Comparison of ENCODE assay signal across 11 cellular contexts in the genomic region with DNA sequence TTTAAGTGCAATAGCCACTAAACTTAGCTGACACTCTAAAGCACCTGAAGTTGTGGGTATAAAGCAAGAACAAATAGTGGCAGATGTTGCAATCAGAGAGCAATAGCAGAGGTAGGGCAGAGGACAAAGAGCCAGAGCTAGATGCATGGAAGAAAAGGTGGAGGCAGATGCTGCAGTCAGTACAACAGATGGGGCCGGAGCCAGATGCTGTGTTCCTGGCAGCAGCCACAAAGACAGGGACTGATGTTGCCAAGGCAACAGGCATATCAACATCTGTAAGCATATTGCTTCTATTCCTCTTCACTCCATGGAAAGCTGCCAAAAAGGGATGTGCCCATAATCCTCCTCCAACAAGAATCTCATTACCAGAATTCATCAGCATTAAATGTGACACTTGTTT.
A peak's percentile ranks its signal among the peaks of the same experiment; 100 is the strongest.
DNase-seq lines count a peak whose midpoint lies in the region; ATAC-seq and TF ChIP-seq lines count a peak whose summit lies in the region.
"Had no signal": no experiment of that assay in that cellular context is flagged by ENCODE, and none has a peak within 500 bp of the region (broad histone marks: within the 10 kb centered on the region; RNA-seq: fewer than 3 reads in every experiment).

No MANE protein-coding gene starts in this region.

- no peak for ATAC-seq in activated CD8-positive, alpha-beta memory T cell treated with anti-CD3 and anti-CD28 coated beads, Interleukin-2, amount 10 ng/mL, durations not matched to agents 7 days and 5 days

- CTCF ChIA-PET in activated CD8-positive, alpha-beta memory T cell treated with anti-CD3 and anti-CD28 coated beads, Interleukin-2, amount 10 ng/mL, durations not matched to agents 7 days and 5 days (lab: Charles Lee) = no interaction called here

- H3K27ac Mint-ChIP-seq in glutamatergic neuron (ENCODE audit: unreplicated experiment) = peak overlapping the region; percentile 95
- no peak overlapping the region for H3K27ac Mint-ChIP-seq in activated CD8-positive, alpha-beta memory T cell treated with anti-CD3 and anti-CD28 coated beads, Interleukin-2, amount 10 ng/mL, durations not matched to agents 7 days and 5 days

- no peaks in the 10 kb centered on the region for H3K36me3 Mint-ChIP-seq in glutamatergic neuron (ENCODE audit: unreplicated experiment)
- H3K36me3 Mint-ChIP-seq in activated CD8-positive, alpha-beta memory T cell treated with anti-CD3 and anti-CD28 coated beads, Interleukin-2, amount 10 ng/mL, durations not matched to agents 7 days and 5 days = no peaks in the 10 kb centered on the region

- peaks cover 11% of the 10 kb centered on the region for H3K9me3 Mint-ChIP-seq in glutamatergic neuron (ENCODE audit: unreplicated experiment)
- no peaks in the 10 kb centered on the region for H3K9me3 Mint-ChIP-seq in activated CD8-positive, alpha-beta memory T cell treated with anti-CD3 and anti-CD28 coated beads, Interleukin-2, amount 10 ng/mL, durations not matched to agents 7 days and 5 days (ENCODE audit: low read depth)

- H3K27me3 Mint-ChIP-seq in glutamatergic neuron (ENCODE audit: unreplicated experiment) = peaks cover 7% of the 10 kb centered on the region
- no peaks in the 10 kb centered on the region for H3K27me3 Mint-ChIP-seq in activated CD8-positive, alpha-beta memory T cell treated with anti-CD3 and anti-CD28 coated beads, Interleukin-2, amount 10 ng/mL, durations not matched to agents 7 days and 5 days

- H3K4me1 Mint-ChIP-seq in glutamatergic neuron (ENCODE audit: low read depth, unreplicated experiment) = peaks cover 42% of the 10 kb centered on the region
- no peaks in the 10 kb centered on the region for H3K4me1 Mint-ChIP-seq in activated CD8-positive, alpha-beta memory T cell treated with anti-CD3 and anti-CD28 coated beads, Interleukin-2, amount 10 ng/mL, durations not matched to agents 7 days and 5 days

- DNase-seq in NCI-H1417 treated with DMSO at 0.1 percent for 48 hours (lab: John Stamatoyannopoulos, UW) (peak; percentile 57), NCI-H774 (lab: John Stamatoyannopoulos, UW) (peak; percentile 79), glutamatergic neuron (peak; percentile 87), superior temporal gyrus (ENCODE audit: extremely low spot score) (peak; percentile 55), mucosa of gallbladder (ENCODE audit: low spot score) (no peak)
- DNase-seq in activated CD8-positive, alpha-beta memory T cell treated with anti-CD3 and anti-CD28 coated beads, Interleukin-2, amount 10 ng/mL, durations not matched to agents 7 days and 5 days = no peak
- DNase-seq in stimulated activated naive CD4-positive, alpha-beta T cell treated with Interleukin-2 at 50 U/mL for 16 hours (lab: John Stamatoyannopoulos, UW) = no peak
- DNase-seq: activated naive CD4-positive, alpha-beta T cell treated with Interleukin-2 at 50 U/mL for 16 hours; dermis blood vessel endothelial cell; stimulated activated CD4-positive, alpha-beta T cell treated with anti-CD3 and anti-CD28 coated beads, Interleukin-2, amount 100 ng/mL, for 24 hours; testis had no signal

- TF ChIP-seq CTCF in glutamatergic neuron (IDR thresholded peaks at IDR 0.05; ENCODE audit: partially characterized antibody, unreplicated experiment) = no peak

- H3K4me3 Mint-ChIP-seq in glutamatergic neuron (ENCODE audit: unreplicated experiment) = peak overlapping the region; percentile 9
- H3K4me3 Mint-ChIP-seq in activated CD8-positive, alpha-beta memory T cell treated with anti-CD3 and anti-CD28 coated beads, Interleukin-2, amount 10 ng/mL, durations not matched to agents 7 days and 5 days = no peak overlapping the region

Comparison
In these comparisons a context has a peak if more than half of its experiments do, and no peak if none do; other contexts are left out.
1. DNase-seq: peak in NCI-H1417 treated with DMSO at 0.1 percent for 48 hours (single experiment), NCI-H774 (single experiment), glutamatergic neuron (single experiment) and superior temporal gyrus (single experiment); none in activated CD8-positive, alpha-beta memory T cell treated with anti-CD3 and anti-CD28 coated beads, Interleukin-2, amount 10 ng/mL, durations not matched to agents 7 days and 5 days (single experiment), mucosa of gallbladder (single experiment) and stimulated activated naive CD4-positive, alpha-beta T cell treated with Interleukin-2 at 50 U/mL for 16 hours (single experiment).